Comparison of ENCODE assay signal across 37 cellular contexts in the genomic region with DNA sequence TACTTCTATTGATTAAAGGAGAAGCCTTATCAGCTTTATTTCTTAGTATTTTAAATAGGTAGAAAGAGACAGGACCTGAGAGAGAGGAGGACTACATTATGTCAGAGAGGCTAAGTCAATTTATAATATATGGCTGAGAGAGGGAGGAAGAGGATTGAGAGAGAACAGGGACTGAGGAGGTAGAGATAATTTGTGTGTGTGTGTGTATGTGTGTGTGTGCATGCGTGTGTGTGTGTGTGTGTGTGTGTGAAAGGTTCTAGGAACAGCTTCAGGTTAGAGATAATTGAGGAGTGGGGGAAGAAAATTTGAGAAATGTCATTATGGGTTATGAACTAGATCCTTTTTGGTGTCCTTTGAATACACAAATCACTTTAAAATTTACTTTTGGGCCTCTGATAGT. TPM values are rescaled to one million over a fixed set of nuclear protein-coding genes. Genes with fewer than 3 reads are reported as not detected.
"Had no signal": no experiment of that assay in that cellular context is flagged by ENCODE, and none has a peak within 500 bp of the region (broad histone marks: within the 10 kb centered on the region; RNA-seq: fewer than 3 reads in every experiment).

No MANE protein-coding gene starts in this region.

- H3K36me3 ChIP-seq: ascending aorta, breast epithelium, Peyer's patch, WERI-Rb-1 had no signal

- H3K9me3 ChIP-seq: ascending aorta, body of pancreas, breast epithelium, Peyer's patch had no signal

- ATAC-seq: activated CD8-positive, alpha-beta T cell treated with anti-CD3 and anti-CD28 coated beads for 36 hours; activated T-cell treated with anti-CD3 and anti-CD28 coated beads, Interleukin-2, amount 50 U/mL, for 72 hours; body of pancreas; PC-3; SK-N-SH treated with all-trans-retinoic acid at 6 μM for 48 hours had no signal

- H3K4me1 ChIP-seq: body of pancreas, breast epithelium had no signal

- H3K4me3 Mint-ChIP-seq: activated CD4-positive, alpha-beta T cell treated with anti-CD3 and anti-CD28 coated beads, Interleukin-2, amount 10 ng/mL, durations not matched to agents 24 days and 14 days; activated CD8-positive, alpha-beta T cell treated with anti-CD3 and anti-CD28 coated beads for 36 hours; activated naive CD4-positive, alpha-beta T cell treated with anti-CD3 and anti-CD28 coated beads, Interleukin-2, amount 50 U/mL, for 24 hours; activated naive CD8-positive, alpha-beta T cell treated with anti-CD3 and anti-CD28 coated beads, Interleukin-2, amount 10 ng/mL, durations not matched to agents 7 days and 5 days; activated T-cell treated with anti-CD3 and anti-CD28 coated beads, Interleukin-2, amount 50 U/mL, for 72 hours had no signal

- DNase-seq: activated CD4-positive, alpha-beta T cell treated with anti-CD3 and anti-CD28 coated beads, Interleukin-2, amount 10 ng/mL, durations not matched to agents 24 days and 14 days; activated CD4-positive, alpha-beta T cell treated with anti-CD3 and anti-CD28 coated beads, Interleukin-2, amount 50 U/mL, for 4 hours; activated CD8-positive, alpha-beta T cell treated with anti-CD3 and anti-CD28 coated beads for 36 hours; activated gamma-delta T cell; activated naive CD4-positive, alpha-beta T cell treated with Interleukin-2 at 50 U/mL for 16 hours; activated naive CD8-positive, alpha-beta T cell treated with anti-CD3 and anti-CD28 coated beads, Interleukin-2, amount 10 ng/mL, durations not matched to agents 7 days and 5 days; activated T-cell treated with anti-CD3 and anti-CD28 coated beads, Interleukin-2, amount 50 U/mL, for 1 hour; activated T-cell treated with anti-CD3 and anti-CD28 coated beads, Interleukin-2, amount 50 U/mL, for 72 hours; amygdala; body of pancreas; cerebellar nuclear complex; cortex of kidney; NCI-H1105; NCI-H146; NCI-H187; NCI-H2029 treated with DMSO at 0.1 percent for 48 hours; NCI-H2107; NCI-H2171; NCI-H510A; NCI-H526; NCI-H748 treated with DMSO at 0.1 percent for 48 hours; NK-92 treated with Interleukin-12 subunit alpha and Interleukin-12 subunit beta, amount 100 ng/mL, for 24 hours; Peyer's patch; RPMI8226; SIG-M5; SW 1271; T-helper 1 cell; T-helper 2 cell; T-helper 9 cell; WERI-Rb-1 had no signal

- H3K27me3 Mint-ChIP-seq: activated CD4-positive, alpha-beta T cell treated with anti-CD3 and anti-CD28 coated beads, Interleukin-2, amount 10 ng/mL, durations not matched to agents 24 days and 14 days; activated naive CD8-positive, alpha-beta T cell treated with anti-CD3 and anti-CD28 coated beads, Interleukin-2, amount 10 ng/mL, durations not matched to agents 7 days and 5 days had no signal

- H3K27ac ChIP-seq: ascending aorta, body of pancreas, breast epithelium, Peyer's patch, WERI-Rb-1 had no signal

- H3K4me3 ChIP-seq: ascending aorta, body of pancreas, breast epithelium, Peyer's patch had no signal

- H3K9me3 Mint-ChIP-seq: activated CD8-positive, alpha-beta T cell treated with anti-CD3 and anti-CD28 coated beads for 36 hours; activated naive CD4-positive, alpha-beta T cell treated with anti-CD3 and anti-CD28 coated beads, Interleukin-2, amount 50 U/mL, for 24 hours; activated T-helper 2 cell treated with anti-CD3 and anti-CD28 coated beads, Interferon-gamma antibody, Interleukin-2, Interleukin-4, amounts not matched to agents 10 μg/mL and 5 μg/mL and 100 μg/mL, durations not matched to agents 14 hours and 24 hours and 36 hours had no signal

- H3K27ac Mint-ChIP-seq: activated CD4-positive, alpha-beta T cell treated with anti-CD3 and anti-CD28 coated beads, Interleukin-2, amount 10 ng/mL, durations not matched to agents 24 days and 14 days; activated CD8-positive, alpha-beta T cell treated with anti-CD3 and anti-CD28 coated beads for 36 hours; activated naive CD4-positive, alpha-beta T cell treated with anti-CD3 and anti-CD28 coated beads, Interleukin-2, amount 50 U/mL, for 24 hours; activated naive CD8-positive, alpha-beta T cell treated with anti-CD3 and anti-CD28 coated beads, Interleukin-2, amount 10 ng/mL, durations not matched to agents 7 days and 5 days; activated T-cell treated with anti-CD3 and anti-CD28 coated beads, Interleukin-2, amount 50 U/mL, for 72 hours; activated T-helper 2 cell treated with anti-CD3 and anti-CD28 coated beads, Interferon-gamma antibody, Interleukin-2, Interleukin-4, amounts not matched to agents 10 μg/mL and 5 μg/mL and 100 μg/mL, durations not matched to agents 14 hours and 24 hours and 36 hours had no signal

- H3K27me3 ChIP-seq: ascending aorta, body of pancreas, breast epithelium, Peyer's patch had no signal

RNA-seq across cellular contexts. Expression of a gene that starts 43.7 kb away (rescaled TPM):
- total RNA-seq: ascending aorta, cardiac septum had no signal
